8 cellular contexts compared by ENCODE assay signal in the genomic region with DNA sequence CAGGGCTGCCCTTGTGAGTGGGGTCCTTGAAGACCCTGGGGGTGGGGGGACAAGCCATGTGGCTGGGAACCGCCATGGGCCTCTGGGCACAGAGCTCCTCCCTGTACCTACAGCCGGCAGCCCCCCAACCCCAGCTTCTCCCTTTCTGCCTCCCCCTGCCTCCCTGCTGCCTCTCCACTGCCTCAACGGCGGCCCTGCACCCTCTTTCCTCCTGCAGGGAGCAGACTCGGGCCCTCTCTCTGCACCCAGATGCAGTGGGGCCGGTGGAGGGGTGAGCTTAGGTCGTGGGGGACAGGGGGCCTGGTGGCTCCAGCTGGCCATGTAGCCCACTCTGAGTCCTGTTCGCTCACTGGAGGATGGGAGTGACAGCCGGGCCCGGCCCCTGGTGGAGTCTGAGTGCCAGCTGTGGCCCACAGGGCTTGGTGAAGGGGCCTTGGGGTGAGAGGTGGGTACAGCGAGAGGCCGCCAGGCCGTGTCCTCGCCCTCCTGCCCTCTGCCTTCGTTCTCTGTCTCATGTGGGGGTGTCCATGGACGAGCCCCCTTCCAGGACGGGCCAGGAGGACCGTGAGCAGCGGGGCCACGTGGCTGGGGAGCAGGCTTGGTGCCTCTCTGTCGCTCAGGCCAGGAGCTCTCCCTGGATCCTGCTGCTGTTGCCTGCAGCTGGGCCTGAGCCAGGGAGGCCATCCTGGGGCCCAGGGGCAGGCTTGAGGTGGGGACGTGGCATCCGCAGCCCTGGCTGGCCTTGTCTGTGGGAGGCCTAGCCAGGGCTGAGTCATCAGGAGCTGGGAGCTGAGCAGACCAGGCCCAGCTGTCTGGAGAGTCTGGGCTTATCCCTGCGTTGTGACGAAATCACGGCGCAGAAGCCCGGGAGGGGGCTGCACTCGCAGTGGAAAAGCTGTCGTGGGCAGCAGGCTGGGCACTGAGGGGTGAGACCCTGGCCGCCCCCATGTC.
DNase-seq lines count a peak whose midpoint lies in the region; ATAC-seq and TF ChIP-seq lines count a peak whose summit lies in the region.

No MANE protein-coding gene starts in this region.

- no peak overlapping the region for H3K4me3 ChIP-seq in fibroblast of villous mesenchyme (ENCODE audit: low read depth, low read length)
- no peak overlapping the region for H3K4me3 ChIP-seq in osteoblast (ENCODE audit: insufficient read depth, low read length)
- H3K4me3 ChIP-seq in CD8-positive, alpha-beta T cell (ENCODE audit: low read depth, low read length), result no peak overlapping the region

- POLR2A ChIA-PET in CD8-positive, alpha-beta T cell (lab: Charles Lee), result no interaction called here

- no peaks in the 10 kb centered on the region for H3K36me3 Mint-ChIP-seq in CD8-positive, alpha-beta T cell
- H3K36me3 Mint-ChIP-seq in activated CD8-positive, alpha-beta memory T cell treated with anti-CD3 and anti-CD28 coated beads, Interleukin-2, amount 10 ng/mL, durations not matched to agents 7 days and 5 days, result no peaks in the 10 kb centered on the region

- H3K27ac Mint-ChIP-seq in CD8-positive, alpha-beta T cell, result no peak overlapping the region
- H3K27ac Mint-ChIP-seq in activated CD8-positive, alpha-beta memory T cell treated with anti-CD3 and anti-CD28 coated beads, Interleukin-2, amount 10 ng/mL, durations not matched to agents 7 days and 5 days, result no peak overlapping the region

- intact Hi-C loops in CD8-positive, alpha-beta T cell (cut with DNase I, micrococcal nuclease), result no loop called here

- no peaks in the 10 kb centered on the region for H3K4me1 Mint-ChIP-seq in CD8-positive, alpha-beta T cell (ENCODE audit: low read depth)
- no peaks in the 10 kb centered on the region for H3K4me1 Mint-ChIP-seq in activated CD8-positive, alpha-beta memory T cell treated with anti-CD3 and anti-CD28 coated beads, Interleukin-2, amount 10 ng/mL, durations not matched to agents 7 days and 5 days

- no peak for ATAC-seq in HG02852 (IDR thresholded peaks at IDR 0.05; ENCODE audit: unreplicated experiment)
- no peak for ATAC-seq in CD8-positive, alpha-beta T cell
- no peak for ATAC-seq in activated CD8-positive, alpha-beta memory T cell treated with anti-CD3 and anti-CD28 coated beads, Interleukin-2, amount 10 ng/mL, durations not matched to agents 7 days and 5 days

- H3K27me3 Mint-ChIP-seq in CD8-positive, alpha-beta T cell (ENCODE audit: low read depth), result peaks cover 8% of the 10 kb centered on the region
- peaks cover 17% of the 10 kb centered on the region for H3K27me3 Mint-ChIP-seq in activated CD8-positive, alpha-beta memory T cell treated with anti-CD3 and anti-CD28 coated beads, Interleukin-2, amount 10 ng/mL, durations not matched to agents 7 days and 5 days

- TF ChIP-seq CTCF in fibroblast of villous mesenchyme (IDR thresholded peaks at IDR 0.05; ENCODE audit: insufficient read depth, low read depth, low read length) (no peak), osteoblast (IDR thresholded peaks at IDR 0.05; ENCODE audit: extremely low read depth, low read depth, low read length) (no peak)
- no peak for TF ChIP-seq CTCF in CD8-positive, alpha-beta T cell (IDR thresholded peaks at IDR 0.05)

- H3K9me3 ChIP-seq in osteoblast (ENCODE audit: low read depth, low read length), result no peaks in the 10 kb centered on the region
- no peaks in the 10 kb centered on the region for H3K9me3 ChIP-seq in CD8-positive, alpha-beta T cell (ENCODE audit: low read length)

- H3K4me2 ChIP-seq in osteoblast (ENCODE audit: insufficient read depth, low read length), result peak overlapping the region; percentile 13

- H3K4me1 ChIP-seq in osteoblast (ENCODE audit: insufficient read depth, low read length), result peaks cover 19% of the 10 kb centered on the region
- H3K4me1 ChIP-seq in CD8-positive, alpha-beta T cell (ENCODE audit: insufficient read depth, low read length), result no peaks in the 10 kb centered on the region

- DNase-seq in EL, result peak; percentile 98
- DNase-seq in RPMI7951 (ENCODE audit: low read depth), result peak; percentile 98
- peak; percentile 100 for DNase-seq in fibroblast of villous mesenchyme (ENCODE audit: low read depth)
- peak; percentile 100 for DNase-seq in osteoblast (ENCODE audit: insufficient read length, low spot score, missing footprints)
- DNase-seq in CD8-positive, alpha-beta T cell, result no peak
- DNase-seq in activated CD8-positive, alpha-beta memory T cell treated with anti-CD3 and anti-CD28 coated beads, Interleukin-2, amount 10 ng/mL, durations not matched to agents 7 days and 5 days, result no peak
- DNase-seq in NCI-H345 treated with DMSO at 0.1 percent for 48 hours (lab: John Stamatoyannopoulos, UW; ENCODE audit: unreplicated experiment), result no peak

- peak overlapping the region; percentile 94 for H2AFZ ChIP-seq in osteoblast (ENCODE audit: low read length)

- no peak overlapping the region for H3K4me3 Mint-ChIP-seq in CD8-positive, alpha-beta T cell
- H3K4me3 Mint-ChIP-seq in activated CD8-positive, alpha-beta memory T cell treated with anti-CD3 and anti-CD28 coated beads, Interleukin-2, amount 10 ng/mL, durations not matched to agents 7 days and 5 days, result no peak overlapping the region

- no peaks in the 10 kb centered on the region for H4K20me1 ChIP-seq in osteoblast (ENCODE audit: insufficient read depth, low read length)

- peak overlapping the region; percentile 90 for H3K27ac ChIP-seq in osteoblast (ENCODE audit: low read depth, low read length)
- H3K27ac ChIP-seq in CD8-positive, alpha-beta T cell (ENCODE audit: low read depth, low read length), result no peak overlapping the region

- H3K79me2 ChIP-seq in osteoblast (ENCODE audit: insufficient read depth, low read length), result no peaks in the 10 kb centered on the region

- no peaks in the 10 kb centered on the region for H3K36me3 ChIP-seq in osteoblast (ENCODE audit: insufficient read depth, low read length)
- H3K36me3 ChIP-seq in CD8-positive, alpha-beta T cell (ENCODE audit: insufficient read depth, low read length), result no peaks in the 10 kb centered on the region

- CTCF ChIA-PET in CD8-positive, alpha-beta T cell (lab: Charles Lee), result interaction anchor here (0.8 kb wide), 1 partner anchor 53 kb away, joined by 3 read pairs; no protein-coding TSS in a partner anchor
- CTCF ChIA-PET in activated CD8-positive, alpha-beta memory T cell treated with anti-CD3 and anti-CD28 coated beads, Interleukin-2, amount 10 ng/mL, durations not matched to agents 7 days and 5 days (lab: Charles Lee), result no interaction called here

- H3K9me3 Mint-ChIP-seq in CD8-positive, alpha-beta T cell, result no peaks in the 10 kb centered on the region
- no peaks in the 10 kb centered on the region for H3K9me3 Mint-ChIP-seq in activated CD8-positive, alpha-beta memory T cell treated with anti-CD3 and anti-CD28 coated beads, Interleukin-2, amount 10 ng/mL, durations not matched to agents 7 days and 5 days (ENCODE audit: low read depth)

- H3K27me3 ChIP-seq in osteoblast (ENCODE audit: insufficient read depth, low read length), result peaks cover 13% of the 10 kb centered on the region
- H3K27me3 ChIP-seq in CD8-positive, alpha-beta T cell (ENCODE audit: insufficient read depth, low read length), result no peaks in the 10 kb centered on the region

Comparison
In these comparisons a context has a peak if more than half of its experiments do, and no peak if none do; other contexts are left out.
1. DNase-seq: peak in EL (single experiment), RPMI7951 (single experiment), fibroblast of villous mesenchyme (single experiment) and osteoblast (single experiment); none in CD8-positive, alpha-beta T cell (0 of 7), activated CD8-positive, alpha-beta memory T cell treated with anti-CD3 and anti-CD28 coated beads, Interleukin-2, amount 10 ng/mL, durations not matched to agents 7 days and 5 days (single experiment) and NCI-H345 treated with DMSO at 0.1 percent for 48 hours (single experiment).